1 cellular context compared by ENCODE assay signal in the genomic region with DNA sequence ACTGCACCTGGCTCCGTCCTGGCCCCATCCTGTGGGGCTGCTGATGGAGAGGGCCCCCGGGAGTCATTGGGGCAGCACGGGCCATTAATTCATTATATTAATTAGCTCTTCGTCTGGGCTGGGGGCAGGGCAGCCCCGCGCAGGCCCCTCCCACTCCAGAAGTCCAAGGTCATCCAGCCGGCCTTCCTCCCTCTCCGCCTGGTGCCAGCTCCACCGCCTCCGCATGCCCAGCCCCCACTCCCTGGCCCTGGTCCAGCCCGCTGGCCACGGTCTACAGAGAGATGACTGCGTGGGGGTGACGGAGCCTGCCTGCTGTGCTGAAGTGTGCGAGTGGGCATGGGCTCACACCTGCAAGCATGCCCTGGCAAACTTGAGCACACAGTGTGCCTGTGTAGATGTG.
A peak's percentile ranks its signal among the peaks of the same experiment; 100 is the strongest.
TF ChIP-seq lines count a peak whose summit lies in the region.

No MANE protein-coding gene starts in this region.

TF ChIP-seq in HEK293, 187 proteins besides CTCF, POLR2A, EP300 and RAD21 (continued from another document):
- TF ChIP-seq, protein P1, sequence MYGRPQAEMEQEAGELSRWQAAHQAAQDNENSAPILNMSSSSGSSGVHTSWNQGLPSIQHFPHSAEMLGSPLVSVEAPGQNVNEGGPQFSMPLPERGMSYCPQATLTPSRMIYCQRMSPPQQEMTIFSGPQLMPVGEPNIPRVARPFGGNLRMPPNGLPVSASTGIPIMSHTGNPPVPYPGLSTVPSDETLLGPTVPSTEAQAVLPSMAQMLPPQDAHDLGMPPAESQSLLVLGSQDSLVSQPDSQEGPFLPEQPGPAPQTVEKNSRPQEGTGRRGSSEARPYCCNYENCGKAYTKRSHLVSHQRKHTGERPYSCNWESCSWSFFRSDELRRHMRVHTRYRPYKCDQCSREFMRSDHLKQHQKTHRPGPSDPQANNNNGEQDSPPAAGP (tag by site-specific recombination; IDR thresholded peaks at IDR 0.05): no peak
- TF ChIP-seq ZNF530 (tag by site-specific recombination; IDR thresholded peaks at IDR 0.05; ENCODE audit: low read depth) (no peak), YY2 (tag by site-specific recombination; IDR thresholded peaks at IDR 0.05) (no peak), EGR2 (tag by site-specific recombination; IDR thresholded peaks at IDR 0.05; ENCODE audit: low read depth) (peak; percentile 98)
- TF ChIP-seq, protein P2, sequence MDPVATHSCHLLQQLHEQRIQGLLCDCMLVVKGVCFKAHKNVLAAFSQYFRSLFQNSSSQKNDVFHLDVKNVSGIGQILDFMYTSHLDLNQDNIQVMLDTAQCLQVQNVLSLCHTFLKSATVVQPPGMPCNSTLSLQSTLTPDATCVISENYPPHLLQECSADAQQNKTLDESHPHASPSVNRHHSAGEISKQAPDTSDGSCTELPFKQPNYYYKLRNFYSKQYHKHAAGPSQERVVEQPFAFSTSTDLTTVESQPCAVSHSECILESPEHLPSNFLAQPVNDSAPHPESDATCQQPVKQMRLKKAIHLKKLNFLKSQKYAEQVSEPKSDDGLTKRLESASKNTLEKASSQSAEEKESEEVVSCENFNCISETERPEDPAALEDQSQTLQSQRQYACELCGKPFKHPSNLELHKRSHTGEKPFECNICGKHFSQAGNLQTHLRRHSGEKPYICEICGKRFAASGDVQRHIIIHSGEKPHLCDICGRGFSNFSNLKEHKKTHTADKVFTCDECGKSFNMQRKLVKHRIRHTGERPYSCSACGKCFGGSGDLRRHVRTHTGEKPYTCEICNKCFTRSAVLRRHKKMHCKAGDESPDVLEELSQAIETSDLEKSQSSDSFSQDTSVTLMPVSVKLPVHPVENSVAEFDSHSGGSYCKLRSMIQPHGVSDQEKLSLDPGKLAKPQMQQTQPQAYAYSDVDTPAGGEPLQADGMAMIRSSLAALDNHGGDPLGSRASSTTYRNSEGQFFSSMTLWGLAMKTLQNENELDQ (tag by site-specific recombination; IDR thresholded peaks at IDR 0.05; ENCODE audit: low read depth): no peak
